ENCODE assay signal across 22 cellular contexts in genomic region chr2:31202041-31202440, GRCh38. TPM values are rescaled to one million over a fixed set of nuclear protein-coding genes. Genes with fewer than 3 reads are reported as not detected.
DNase-seq lines count a peak whose midpoint lies in the region; ATAC-seq, FAIRE-seq and TF ChIP-seq lines count a peak whose summit lies in the region.
"Had no signal": no experiment of that assay in that cellular context is flagged by ENCODE, and none has a peak within 500 bp of the region (broad histone marks: within the 10 kb centered on the region; RNA-seq: fewer than 3 reads in every experiment).

No MANE protein-coding gene starts in this region.

- peaks cover 5% of the 10 kb centered on the region for H3K9me3 Mint-ChIP-seq in activated CD4-positive, alpha-beta T cell treated with anti-CD3 and anti-CD28 coated beads, Interleukin-2, amount 10 ng/mL, durations not matched to agents 24 days and 14 days
- H3K9me3 Mint-ChIP-seq: CD4-positive, alpha-beta T cell; GM23338 had no signal

- H3K27ac Mint-ChIP-seq in activated CD4-positive, alpha-beta T cell treated with anti-CD3 and anti-CD28 coated beads, Interleukin-2, amount 10 ng/mL, durations not matched to agents 24 days and 14 days: no peak overlapping the region
- H3K27ac Mint-ChIP-seq: CD4-positive, alpha-beta T cell; GM23338 had no signal

- no peak for ATAC-seq in left cardiac atrium
- ATAC-seq: A549, GM23338 had no signal

- no peak overlapping the region for H3K4me3 ChIP-seq in MM.1S (ENCODE audit: low read length)
- H3K4me3 ChIP-seq: A549, GM23338 had no signal

- peak; percentile 35 for DNase-seq in activated CD4-positive, alpha-beta T cell treated with anti-CD3 and anti-CD28 coated beads, Interleukin-2, amount 10 ng/mL, durations not matched to agents 24 days and 14 days
- no peak for DNase-seq in activated CD4-positive, alpha-beta T cell treated with anti-CD3 and anti-CD28 coated beads, Interleukin-2, amount 50 U/mL, for 48 hours
- peak; percentile 31 for DNase-seq in cardiac septum (ENCODE audit: low spot score)
- no peak for DNase-seq in left cardiac atrium
- peak; percentile 1 for DNase-seq in MM.1S
- peak; percentile 26 for DNase-seq in ureter (ENCODE audit: low spot score)
- no peak for DNase-seq in pons (ENCODE audit: low spot score)
- no peak for DNase-seq in GM12892 (ENCODE audit: insufficient read length)
- DNase-seq: AML-193; Caco-2; CD4-positive, alpha-beta T cell; GF-D8; HCEC 1CT; IMR-90 had no signal

- no peaks in the 10 kb centered on the region for H3K9me2 ChIP-seq in MM.1S (replicated peaks; ENCODE audit: insufficient read depth, low read length)

- TF ChIP-seq CTCF in MM.1S (IDR thresholded peaks at IDR 0.05; ENCODE audit: low read length): no peak

- no peaks in the 10 kb centered on the region for H3K36me3 Mint-ChIP-seq in activated CD4-positive, alpha-beta T cell treated with anti-CD3 and anti-CD28 coated beads, Interleukin-2, amount 10 ng/mL, durations not matched to agents 24 days and 14 days (ENCODE audit: low read depth)

- H3K9me3 ChIP-seq in MM.1S (replicated peaks; ENCODE audit: insufficient read depth, low read length): no peaks in the 10 kb centered on the region
- H3K9me3 ChIP-seq: A549, Caco-2 had no signal

- no peaks in the 10 kb centered on the region for H3K36me3 ChIP-seq in MM.1S (replicated peaks; ENCODE audit: insufficient read depth, low read length)

- intact Hi-C loops in activated CD4-positive, alpha-beta T cell treated with anti-CD3 and anti-CD28 coated beads, Interleukin-2, amount 10 ng/mL, durations not matched to agents 24 days and 14 days (cut with micrococcal nuclease): no loop called here
- intact Hi-C loops in cardiac septum (cut with DNase I): no loop called here
- intact Hi-C loops in left cardiac atrium (cut with DNase I): no loop called here

- H3K27me3 Mint-ChIP-seq in activated CD4-positive, alpha-beta T cell treated with anti-CD3 and anti-CD28 coated beads, Interleukin-2, amount 10 ng/mL, durations not matched to agents 24 days and 14 days: no peaks in the 10 kb centered on the region
- H3K27me3 Mint-ChIP-seq: CD4-positive, alpha-beta T cell had no signal

- H4K20me1 ChIP-seq in MM.1S (ENCODE audit: insufficient read depth, low read length): no peaks in the 10 kb centered on the region

- no peaks in the 10 kb centered on the region; the same call in 1 of the 2 replicates for H3F3A ChIP-seq in MM.1S (ENCODE audit: insufficient read depth, low read length)

- H3K9ac ChIP-seq in MM.1S (ENCODE audit: low read length): no peak overlapping the region

- no peaks in the 10 kb centered on the region for H3K79me2 ChIP-seq in MM.1S (ENCODE audit: low read length)

- peaks cover 7% of the 10 kb centered on the region for H3K4me1 ChIP-seq in MM.1S (ENCODE audit: low read length)
- H3K4me1 ChIP-seq: A549 had no signal

- no peaks in the 10 kb centered on the region for H3K27me3 ChIP-seq in MM.1S (replicated peaks; ENCODE audit: insufficient read depth, low read length)

- no peak overlapping the region for H3K4me3 Mint-ChIP-seq in activated CD4-positive, alpha-beta T cell treated with anti-CD3 and anti-CD28 coated beads, Interleukin-2, amount 10 ng/mL, durations not matched to agents 24 days and 14 days
- H3K4me3 Mint-ChIP-seq: CD4-positive, alpha-beta T cell; GM23338 had no signal

- no peak overlapping the region for H2AFZ ChIP-seq in MM.1S (ENCODE audit: low read length)
- H2AFZ ChIP-seq: GM23338 had no signal

- FAIRE-seq in GM12892 (lab: Jason Lieb, UNC): no peak
- FAIRE-seq: A549, D721Med, GM19239, H54, HTR-8/SVneo had no signal

- no peak overlapping the region for H3K27ac ChIP-seq in MM.1S (ENCODE audit: low read length)
- H3K27ac ChIP-seq: 22Rv1, A549, C4-2B had no signal

- no peaks in the 10 kb centered on the region for H3K4me1 Mint-ChIP-seq in activated CD4-positive, alpha-beta T cell treated with anti-CD3 and anti-CD28 coated beads, Interleukin-2, amount 10 ng/mL, durations not matched to agents 24 days and 14 days
- H3K4me1 Mint-ChIP-seq: GM23338 had no signal

- no peak for TF ChIP-seq POLR2A in GM12892 (IDR thresholded peaks at IDR 0.05; ENCODE audit: low read depth, low read length)

- no peak overlapping the region for H3K4me2 ChIP-seq in MM.1S (ENCODE audit: low read depth, low read length)
- H3K4me2 ChIP-seq: A549, GM23338 had no signal

RNA-seq across cellular contexts. Expression of gene CAPN14, which starts 15.3 kb away (rescaled TPM):
- total RNA-seq in activated CD4-positive, alpha-beta T cell treated with anti-CD3 and anti-CD28 coated beads, Interleukin-2, amount 10 ng/mL, durations not matched to agents 24 days and 14 days: 0.07 and 0.12 TPM in 2 replicates
- total RNA-seq in cardiac septum (0.16 TPM), left cardiac atrium (under 1 TPM; 0.12 to 0.26 TPM), ureter (0.62 TPM)
- polyA plus RNA-seq in GM12892 (2012; ENCODE audit: missing spikeins): 0.91 TPM
- total RNA-seq: GM23338 had no signal

RNA-seq across cellular contexts. Expression of gene EHD3, which starts 31.9 kb away (rescaled TPM):
- 1.3 and 1.5 TPM in 2 replicates for total RNA-seq in activated CD4-positive, alpha-beta T cell treated with anti-CD3 and anti-CD28 coated beads, Interleukin-2, amount 10 ng/mL, durations not matched to agents 24 days and 14 days
- total RNA-seq in cardiac septum: 26.6 TPM
- 10 to 100 TPM in 1 of 2 donors, 1 to 10 TPM in 1; 8.1 to 11.7 TPM for total RNA-seq in left cardiac atrium
- total RNA-seq in ureter: 12.7 TPM
- 1.5 TPM for polyA plus RNA-seq in GM12892 (2012; ENCODE audit: missing spikeins)
- total RNA-seq: Caco-2 had no signal

Comparison
In these comparisons a context has a peak if more than half of its experiments do, and no peak if none do; other contexts are left out.
1. DNase-seq: peak in activated CD4-positive, alpha-beta T cell treated with anti-CD3 and anti-CD28 coated beads, Interleukin-2, amount 10 ng/mL, durations not matched to agents 24 days and 14 days (single experiment), cardiac septum (single experiment), MM.1S (single experiment) and ureter (single experiment); none in activated CD4-positive, alpha-beta T cell treated with anti-CD3 and anti-CD28 coated beads, Interleukin-2, amount 50 U/mL, for 48 hours (0 of 2), left cardiac atrium (single experiment), pons (single experiment) and GM12892 (single experiment).